In the genomic region with DNA sequence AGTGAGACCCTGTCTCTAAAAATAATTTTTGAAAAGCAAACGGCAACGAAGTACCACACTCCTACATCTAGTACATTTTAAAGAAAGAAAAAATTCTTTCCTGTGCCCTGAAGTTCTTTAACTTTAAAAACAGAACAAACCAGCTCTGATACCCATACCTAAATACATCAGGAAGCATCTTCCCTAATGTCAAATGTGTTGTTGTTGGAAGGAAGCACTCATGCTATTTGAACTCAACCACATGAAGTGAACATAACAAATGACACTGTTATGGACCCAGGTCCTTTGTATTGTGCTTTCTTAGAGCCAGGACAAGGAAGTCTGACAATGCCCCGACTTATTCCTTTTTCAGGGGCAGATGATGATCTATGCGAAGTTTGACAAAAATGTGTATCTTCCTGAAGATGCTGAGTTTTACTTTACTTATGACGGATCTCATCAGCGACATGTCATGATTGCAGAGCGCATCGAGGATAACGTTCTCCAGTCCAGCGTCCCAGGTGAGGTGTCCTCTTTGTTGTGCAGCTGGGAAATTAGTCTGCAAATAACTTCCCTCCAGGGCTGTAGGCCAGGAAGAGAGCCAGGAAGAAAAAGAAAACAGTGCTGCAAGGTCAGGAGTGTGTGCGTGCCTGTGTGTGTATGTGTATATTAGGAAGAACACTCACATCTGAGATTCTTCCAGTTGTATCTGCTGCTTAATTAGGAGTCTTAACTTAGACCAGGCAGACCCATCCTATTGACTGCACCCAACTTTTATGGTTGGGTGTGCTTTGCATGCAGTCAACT, we compare ENCODE assay signal across 24 cellular contexts.
DNase-seq lines count a peak whose midpoint lies in the region; ATAC-seq and TF ChIP-seq lines count a peak whose summit lies in the region.
"Had no signal": no experiment of that assay in that cellular context is flagged by ENCODE, and none has a peak within 500 bp of the region (broad histone marks: within the 10 kb centered on the region; RNA-seq: fewer than 3 reads in every experiment).

No MANE protein-coding gene starts in this region.

- H3K4me1 Mint-ChIP-seq in osteocyte (ENCODE audit: unreplicated experiment) = peaks cover 42% of the 10 kb centered on the region

- H3K27me3 ChIP-seq in adrenal gland (no peaks in the 10 kb centered on the region), esophagus muscularis mucosa (no peaks in the 10 kb centered on the region), tibial artery (no peaks in the 10 kb centered on the region)
- H3K27me3 ChIP-seq: right lobe of liver had no signal

- H3K36me3 ChIP-seq in adrenal gland (replicated peaks in 1 of 2) (peaks cover 0 to 7% of the 10 kb centered on the region in 2 donors), esophagus muscularis mucosa (peaks cover 0 to 8% (median 0%) of the 10 kb centered on the region in 4 donors), tibial artery (peaks cover 0 to 6% (median 0%) of the 10 kb centered on the region in 3 donors)
- H3K36me3 ChIP-seq: right lobe of liver had no signal

- TF ChIP-seq POLR2A in adrenal gland (IDR thresholded peaks at IDR 0.05) = no peak
- TF ChIP-seq POLR2A in esophagus muscularis mucosa (IDR thresholded peaks at IDR 0.05; ENCODE audit: low read depth) = no peak

- H3K27ac Mint-ChIP-seq in osteocyte (ENCODE audit: unreplicated experiment) = peak overlapping the region; percentile 90
- H3K27ac Mint-ChIP-seq: activated naive CD4-positive, alpha-beta T cell treated with anti-CD3 and anti-CD28 coated beads, Interleukin-2, amount 10 ng/mL, durations not matched to agents 7 days and 5 days; activated T-helper 1 cell treated with anti-CD3 and anti-CD28 coated beads, Interleukin-12 subunit alpha, Interleukin-12 subunit beta, Interleukin-2, Interleukin-4 antibody, amounts not matched to agents 30 ng/mL and 10 ng/mL and 1 ng/mL, durations not matched to agents 14 hours and 24 hours and 36 hours had no signal

- H3K9me3 ChIP-seq in adrenal gland (replicated peaks in 1 of 3) (no peaks in the 10 kb centered on the region), esophagus muscularis mucosa (no peaks in the 10 kb centered on the region), tibial artery (no peaks in the 10 kb centered on the region)
- H3K9me3 ChIP-seq: Caco-2, right lobe of liver had no signal

- peaks cover 23 to 40% of the 10 kb centered on the region in 2 donors for H3K4me1 ChIP-seq in adrenal gland (replicated peaks in 1 of 2)
- peaks cover 31 to 63% (median 49%) of the 10 kb centered on the region in 4 donors for H3K4me1 ChIP-seq in esophagus muscularis mucosa
- peaks cover 0 to 48% (median 7%) of the 10 kb centered on the region in 4 donors for H3K4me1 ChIP-seq in tibial artery
- H3K4me1 ChIP-seq: Caco-2 had no signal

- no peak for ATAC-seq in HG03025 (IDR thresholded peaks at IDR 0.05; ENCODE audit: low FRiP score, unreplicated experiment)
- ATAC-seq in GM18861 (IDR thresholded peaks at IDR 0.05; ENCODE audit: unreplicated experiment) = no peak
- ATAC-seq: stimulated activated naive CD8-positive, alpha-beta T cell treated with anti-CD3 and anti-CD28 coated beads, Interleukin-15, Interleukin-2, amounts not matched to agents 100 U/mL and 50 U/mL, for 24 hours had no signal

- 48 to 69% (median 57%) methylated on average over 11 of the region's 11 CpGs for WGBS in adrenal gland, 4 donors
- 54% methylated on average over 11 of the region's 11 CpGs for WGBS in esophagus muscularis mucosa

- TF ChIP-seq EP300 in esophagus muscularis mucosa (IDR thresholded peaks at IDR 0.05) = no peak

- intact Hi-C loops in adrenal gland (cut with DNase I) (no loop called here), esophagus muscularis mucosa (cut with DNase I) (loop anchor here (10.0 kb wide), 1 partner anchor 125 kb away; the partner anchor contains the start of gene ARHGEF28), tibial artery (cut with DNase I; ENCODE audit: low total_unique reads) (no loop called here)

- H3K36me3 Mint-ChIP-seq in osteocyte (ENCODE audit: unreplicated experiment) = peaks cover 43% of the 10 kb centered on the region
- H3K36me3 Mint-ChIP-seq: activated naive CD4-positive, alpha-beta T cell treated with anti-CD3 and anti-CD28 coated beads, Interleukin-2, amount 10 ng/mL, durations not matched to agents 7 days and 5 days had no signal

- peaks cover 14% of the 10 kb centered on the region for H3K9me3 Mint-ChIP-seq in osteocyte (ENCODE audit: unreplicated experiment)
- H3K9me3 Mint-ChIP-seq: activated naive CD4-positive, alpha-beta T cell treated with anti-CD3 and anti-CD28 coated beads, Interleukin-2, amount 10 ng/mL, durations not matched to agents 7 days and 5 days; activated T-helper 1 cell treated with anti-CD3 and anti-CD28 coated beads, Interleukin-12 subunit alpha, Interleukin-12 subunit beta, Interleukin-2, Interleukin-4 antibody, amounts not matched to agents 30 ng/mL and 10 ng/mL and 1 ng/mL, durations not matched to agents 14 hours and 24 hours and 36 hours had no signal

- H3K4me3 ChIP-seq in adrenal gland = no peak overlapping the region
- no peak overlapping the region for H3K4me3 ChIP-seq in esophagus muscularis mucosa
- no peak overlapping the region for H3K4me3 ChIP-seq in tibial artery
- H3K4me3 ChIP-seq: right lobe of liver had no signal

- H3K27me3 Mint-ChIP-seq in osteocyte (ENCODE audit: unreplicated experiment) = no peaks in the 10 kb centered on the region

- peak in 1 of 7 donors; percentile 21 for DNase-seq in adrenal gland
- DNase-seq in esophagus muscularis mucosa (ENCODE audit: extremely low spot score) = no peak
- no peak for DNase-seq in osteocyte (ENCODE audit: extremely low spot score, unreplicated experiment)
- no peak for DNase-seq in tibial artery
- DNase-seq in stimulated activated CD4-positive, alpha-beta T cell treated with anti-CD3 and anti-CD28 coated beads, Interleukin-4, amount 100 ng/mL, for 4 hours = no peak
- DNase-seq: activated CD4-positive, alpha-beta T cell treated with anti-CD3 and anti-CD28 coated beads, Interleukin-2, amount 50 U/mL, for 48 hours; activated naive CD4-positive, alpha-beta T cell treated with anti-CD3 and anti-CD28 coated beads, Interleukin-2, amount 10 ng/mL, durations not matched to agents 7 days and 5 days; amygdala; C1 segment of cervical spinal cord; Caco-2; cortex of kidney; Kasumi-1; MV-4-11; NCI-H1436 treated with DMSO at 0.1 percent for 48 hours; NCI-H82; right lobe of liver; RPMI8226; stimulated activated naive CD8-positive, alpha-beta T cell treated with anti-CD3 and anti-CD28 coated beads, Interleukin-15, Interleukin-2, amounts not matched to agents 100 U/mL and 50 U/mL, for 24 hours; T-helper 1 cell; trophoblast cell had no signal

- H3K27ac ChIP-seq in adrenal gland (peak overlapping the region in 3 of 5 donors; percentile 14 to 56 (median 33)), esophagus muscularis mucosa (replicated peaks in 1 of 4) (peak overlapping the region; percentile 68 to 82 (median 79)), tibial artery (peak overlapping the region; percentile 36 to 64)
- H3K27ac ChIP-seq: HL-60 had no signal

- H3K4me3 Mint-ChIP-seq in osteocyte (ENCODE audit: unreplicated experiment) = no peak overlapping the region
- H3K4me3 Mint-ChIP-seq: activated naive CD4-positive, alpha-beta T cell treated with anti-CD3 and anti-CD28 coated beads, Interleukin-2, amount 10 ng/mL, durations not matched to agents 7 days and 5 days; activated T-helper 1 cell treated with anti-CD3 and anti-CD28 coated beads, Interleukin-12 subunit alpha, Interleukin-12 subunit beta, Interleukin-2, Interleukin-4 antibody, amounts not matched to agents 30 ng/mL and 10 ng/mL and 1 ng/mL, durations not matched to agents 14 hours and 24 hours and 36 hours had no signal

- no peak for TF ChIP-seq CTCF in adrenal gland (IDR thresholded peaks at IDR 0.05)
- TF ChIP-seq CTCF in esophagus muscularis mucosa (IDR thresholded peaks at IDR 0.05) = no peak
- TF ChIP-seq CTCF in osteocyte (IDR thresholded peaks at IDR 0.05) = no peak
- TF ChIP-seq CTCF in tibial artery (IDR thresholded peaks at IDR 0.05) = no peak
